In genomic region chr5:142989270-142989669, GRCh38 we compare ENCODE assay signal across 5 cellular contexts.
A peak's percentile ranks its signal among the peaks of the same experiment; 100 is the strongest.
DNase-seq lines count a peak whose midpoint lies in the region; ATAC-seq and TF ChIP-seq lines count a peak whose summit lies in the region.
"Not testable (repeated sequence)": the region's sequence is repeated elsewhere in the genome, so short reads cannot be mapped to it uniquely, and the experiment has no call there.

No MANE protein-coding gene starts in this region.

- H3K9me3 ChIP-seq in HEK293 (ENCODE audit: control insufficient read depth, insufficient read depth, low read depth, low read length): not testable (repeated sequence)

- not testable (repeated sequence) for H3K27ac ChIP-seq in HEK293 (ENCODE audit: extremely low read depth, low read depth, low read length)

- not testable (repeated sequence) for H3K4me3 ChIP-seq in HEK293 (ENCODE audit: low read depth, low read length)

- ATAC-seq in effector memory CD8-positive, alpha-beta T cell (replicated peaks); natural killer cell; stimulated activated effector memory CD8-positive, alpha-beta T cell treated with anti-CD3 and anti-CD28 coated beads, Interleukin-12 subunit alpha, Interleukin-12 subunit beta, amount 100 ng/mL, for 72 hours: not testable (repeated sequence)

- not testable (repeated sequence) for DNase-seq in effector memory CD8-positive, alpha-beta T cell; natural killer cell; stimulated activated effector memory CD8-positive, alpha-beta T cell treated with anti-CD3 and anti-CD28 coated beads, Interleukin-12 subunit alpha, Interleukin-12 subunit beta, amount 100 ng/mL, for 72 hours (ENCODE audit: low spot score in 2 of 2)

- CTCF ChIA-PET in HEK293 (lab: Yijun Ruan, JAX): not testable (repeated sequence)

- peaks cover 44% of the 10 kb centered on the region for H3K36me3 Mint-ChIP-seq in T-helper 1 cell treated with Interleukin-12 subunit alpha and Interleukin-12 subunit beta and Interleukin-4 antibody, amounts not matched to agents 30 μg/mL and 1 μg/mL, for 36 hours (ENCODE audit: low read depth)
- peaks cover 14% of the 10 kb centered on the region for H3K36me3 Mint-ChIP-seq in effector memory CD8-positive, alpha-beta T cell (ENCODE audit: insufficient read depth)
- peaks cover 22% of the 10 kb centered on the region for H3K36me3 Mint-ChIP-seq in natural killer cell
- H3K36me3 Mint-ChIP-seq in stimulated activated effector memory CD8-positive, alpha-beta T cell treated with anti-CD3 and anti-CD28 coated beads, Interleukin-12 subunit alpha, Interleukin-12 subunit beta, amount 100 ng/mL, for 72 hours: not testable (repeated sequence)

- peaks cover 43% of the 10 kb centered on the region for H3K9me3 Mint-ChIP-seq in T-helper 1 cell treated with Interleukin-12 subunit alpha and Interleukin-12 subunit beta and Interleukin-4 antibody, amounts not matched to agents 30 μg/mL and 1 μg/mL, for 36 hours
- H3K9me3 Mint-ChIP-seq in effector memory CD8-positive, alpha-beta T cell; natural killer cell; stimulated activated effector memory CD8-positive, alpha-beta T cell treated with anti-CD3 and anti-CD28 coated beads, Interleukin-12 subunit alpha, Interleukin-12 subunit beta, amount 100 ng/mL, for 72 hours: not testable (repeated sequence)

- POLR2A ChIA-PET in HEK293 (lab: Yijun Ruan, JAX): not testable (repeated sequence)

- H3K36me3 ChIP-seq in HEK293 (ENCODE audit: control insufficient read depth in 2 of 2, insufficient read depth in 1 of 2, low read length in 2 of 2): not testable (repeated sequence)

- H3K4me1 Mint-ChIP-seq in T-helper 1 cell treated with Interleukin-12 subunit alpha and Interleukin-12 subunit beta and Interleukin-4 antibody, amounts not matched to agents 30 μg/mL and 1 μg/mL, for 36 hours (ENCODE audit: low read depth): peaks cover 33% of the 10 kb centered on the region
- peaks cover 45 to 57% of the 10 kb centered on the region in 2 donors for H3K4me1 Mint-ChIP-seq in effector memory CD8-positive, alpha-beta T cell (ENCODE audit: low read depth in 2 of 2)
- peaks cover 63 to 66% of the 10 kb centered on the region in 2 donors for H3K4me1 Mint-ChIP-seq in natural killer cell
- H3K4me1 Mint-ChIP-seq in stimulated activated effector memory CD8-positive, alpha-beta T cell treated with anti-CD3 and anti-CD28 coated beads, Interleukin-12 subunit alpha, Interleukin-12 subunit beta, amount 100 ng/mL, for 72 hours: peaks cover 39% of the 10 kb centered on the region

- H3K4me3 Mint-ChIP-seq in T-helper 1 cell treated with Interleukin-12 subunit alpha and Interleukin-12 subunit beta and Interleukin-4 antibody, amounts not matched to agents 30 μg/mL and 1 μg/mL, for 36 hours; effector memory CD8-positive, alpha-beta T cell: not testable (repeated sequence)
- peak overlapping the region; percentile 65 for H3K4me3 Mint-ChIP-seq in natural killer cell
- H3K4me3 Mint-ChIP-seq in stimulated activated effector memory CD8-positive, alpha-beta T cell treated with anti-CD3 and anti-CD28 coated beads, Interleukin-12 subunit alpha, Interleukin-12 subunit beta, amount 100 ng/mL, for 72 hours: peak overlapping the region; percentile 55

- intact Hi-C loops in natural killer cell (cut with micrococcal nuclease): not testable (repeated sequence)

- TF ChIP-seq CTCF in HEK293 (tag by site-specific recombination; IDR thresholded peaks at IDR 0.05); natural killer cell (IDR thresholded peaks at IDR 0.05): not testable (repeated sequence)

- not testable (repeated sequence) for H3K4me1 ChIP-seq in HEK293 (ENCODE audit: control insufficient read depth, insufficient read depth, low read length)

- H3K27me3 Mint-ChIP-seq in T-helper 1 cell treated with Interleukin-12 subunit alpha and Interleukin-12 subunit beta and Interleukin-4 antibody, amounts not matched to agents 30 μg/mL and 1 μg/mL, for 36 hours (ENCODE audit: low read depth); effector memory CD8-positive, alpha-beta T cell; natural killer cell (ENCODE audit: low read depth in 2 of 2): not testable (repeated sequence)

- peak overlapping the region; percentile 50 for H3K27ac Mint-ChIP-seq in T-helper 1 cell treated with Interleukin-12 subunit alpha and Interleukin-12 subunit beta and Interleukin-4 antibody, amounts not matched to agents 30 μg/mL and 1 μg/mL, for 36 hours
- H3K27ac Mint-ChIP-seq in effector memory CD8-positive, alpha-beta T cell: peak overlapping the region; percentile 44 to 86
- H3K27ac Mint-ChIP-seq in natural killer cell: peak overlapping the region; percentile 84 to 89
- peak overlapping the region; percentile 88 for H3K27ac Mint-ChIP-seq in stimulated activated effector memory CD8-positive, alpha-beta T cell treated with anti-CD3 and anti-CD28 coated beads, Interleukin-12 subunit alpha, Interleukin-12 subunit beta, amount 100 ng/mL, for 72 hours

TF ChIP-seq in HEK293, 187 proteins besides CTCF, POLR2A, EP300 and RAD21:
- peak; percentile 64 for TF ChIP-seq ZNF529 (tag by site-specific recombination; IDR thresholded peaks at IDR 0.05; ENCODE audit: insufficient replicate concordance)
